ENCODE assay signal across 10 cellular contexts in genomic region chr2:98514879-98515570, GRCh38.
DNase-seq lines count a peak whose midpoint lies in the region; ATAC-seq and TF ChIP-seq lines count a peak whose summit lies in the region.
"Had no signal": no experiment of that assay in that cellular context is flagged by ENCODE, and none has a peak within 500 bp of the region (broad histone marks: within the 10 kb centered on the region; RNA-seq: fewer than 3 reads in every experiment).

No MANE protein-coding gene starts in this region.

- H3F3A ChIP-seq in GM23248 (ENCODE audit: insufficient read depth) = no peaks in the 10 kb centered on the region

- 0 out of 2 replicates have a peak overlapping the region, but pooled peaks have one; percentile 15 for H2AFZ ChIP-seq in GM23248

- no peak for ATAC-seq in HG02973 (IDR thresholded peaks at IDR 0.05; ENCODE audit: unreplicated experiment)

- H3K27ac Mint-ChIP-seq in activated CD4-positive, alpha-beta memory T cell treated with anti-CD3 and anti-CD28 coated beads, Interleukin-2, amount 10 ng/mL, durations not matched to agents 7 days and 5 days = peak overlapping the region; percentile 12
- H3K27ac Mint-ChIP-seq: mesothelial cell of epicardium had no signal

- no peaks in the 10 kb centered on the region; the same call in 1 of the 2 replicates for H3K79me2 ChIP-seq in GM23248 (ENCODE audit: insufficient read depth)

- H3K4me2 ChIP-seq in GM23248 (ENCODE audit: unreplicated experiment) = peak overlapping the region; percentile 43

- CTCF ChIA-PET in activated CD4-positive, alpha-beta memory T cell treated with anti-CD3 and anti-CD28 coated beads, Interleukin-2, amount 10 ng/mL, durations not matched to agents 7 days and 5 days (lab: Charles Lee) = interaction anchor here (1.1 to 2.7 kb wide), 5 partner anchors 11 to 102 kb away, joined by 3 to 10 read pairs (median 6); no protein-coding TSS in a partner anchor
- CTCF ChIA-PET in RWPE1 (lab: Yijun Ruan, JAX) = no interaction called here

- H3K4me1 ChIP-seq in GM23248 (ENCODE audit: insufficient read depth) = peaks cover 18% of the 10 kb centered on the region

- DNase-seq in AG10803 (ENCODE audit: low read depth) (peak; percentile 40), GM23248 (peak; percentile 74), kidney tubule cell (ENCODE audit: low spot score) (peak; percentile 17), RWPE1 (ENCODE audit: low spot score) (no peak), DMS114 treated with DMSO at 0.1 percent for 48 hours (lab: John Stamatoyannopoulos, UW; ENCODE audit: unreplicated experiment) (no peak)
- DNase-seq in activated CD4-positive, alpha-beta memory T cell treated with anti-CD3 and anti-CD28 coated beads, Interleukin-2, amount 10 ng/mL, durations not matched to agents 7 days and 5 days = no peak
- no peak for DNase-seq in effector CD4-positive, alpha-beta T cell

- H3K9ac ChIP-seq in GM23248 = peak overlapping the region; percentile 44

- in situ Hi-C loops in GM23248 (cut with MboI) = no loop called here

- H3K36me3 ChIP-seq in GM23248 (ENCODE audit: low read depth) = no peaks in the 10 kb centered on the region
- H3K36me3 ChIP-seq: cardiac muscle cell had no signal

- peaks cover 63% of the 10 kb centered on the region for H3K4me1 Mint-ChIP-seq in activated CD4-positive, alpha-beta memory T cell treated with anti-CD3 and anti-CD28 coated beads, Interleukin-2, amount 10 ng/mL, durations not matched to agents 7 days and 5 days

- H3K27me3 ChIP-seq in GM23248 (replicated peaks; ENCODE audit: insufficient read depth) = no peaks in the 10 kb centered on the region

- no peaks in the 10 kb centered on the region for H3K9me3 ChIP-seq in GM23248 (ENCODE audit: low read depth)

- H3K4me3 ChIP-seq in AG10803 (ENCODE audit: low read length) (no peak overlapping the region), GM23248 (peak overlapping the region; percentile 26; the same call in 1 of the 2 replicates)
- H3K4me3 ChIP-seq: cardiac muscle cell had no signal

- no peaks in the 10 kb centered on the region for H4K20me1 ChIP-seq in GM23248 (ENCODE audit: insufficient read depth)

- no peaks in the 10 kb centered on the region for H3K9me3 Mint-ChIP-seq in activated CD4-positive, alpha-beta memory T cell treated with anti-CD3 and anti-CD28 coated beads, Interleukin-2, amount 10 ng/mL, durations not matched to agents 7 days and 5 days
- H3K9me3 Mint-ChIP-seq: mesothelial cell of epicardium had no signal

- TF ChIP-seq CTCF in AG10803 (conservative IDR thresholded peaks at IDR 0.05; ENCODE audit: low read length) = no peak
- TF ChIP-seq CTCF in RWPE1 (conservative IDR thresholded peaks at IDR 0.05; ENCODE audit: low read depth) = no peak

- H3K9me2 ChIP-seq in GM23248 (ENCODE audit: insufficient read depth) = no peaks in the 10 kb centered on the region

- no peak overlapping the region for H3K4me3 Mint-ChIP-seq in activated CD4-positive, alpha-beta memory T cell treated with anti-CD3 and anti-CD28 coated beads, Interleukin-2, amount 10 ng/mL, durations not matched to agents 7 days and 5 days
- H3K4me3 Mint-ChIP-seq: mesothelial cell of epicardium had no signal

- 47 to 63% methylated on average over 6 to 8 of the region's 8 CpGs for WGBS in GM23248 (ENCODE audit: low coverage in 1 of 2, low lambda C conversion rate in 2 of 2, missing lambda C conversion rate in 2 of 2), 2 experiments

- H3K27me3 Mint-ChIP-seq in activated CD4-positive, alpha-beta memory T cell treated with anti-CD3 and anti-CD28 coated beads, Interleukin-2, amount 10 ng/mL, durations not matched to agents 7 days and 5 days = no peaks in the 10 kb centered on the region

- H3K36me3 Mint-ChIP-seq in activated CD4-positive, alpha-beta memory T cell treated with anti-CD3 and anti-CD28 coated beads, Interleukin-2, amount 10 ng/mL, durations not matched to agents 7 days and 5 days (ENCODE audit: low read depth) = peaks cover 14% of the 10 kb centered on the region
- H3K36me3 Mint-ChIP-seq: mesothelial cell of epicardium had no signal

- POLR2A ChIA-PET in activated CD4-positive, alpha-beta memory T cell treated with anti-CD3 and anti-CD28 coated beads, Interleukin-2, amount 10 ng/mL, durations not matched to agents 7 days and 5 days (lab: Charles Lee) = interaction anchor here (0.6 to 1.7 kb wide), 7 partner anchors 9 to 65 kb away, joined by 3 to 6 read pairs (median 4); no protein-coding TSS in a partner anchor
- POLR2A ChIA-PET in RWPE1 (lab: Yijun Ruan, JAX; ENCODE audit: low non-redundant PET) = no interaction called here

- H3K27ac ChIP-seq in GM23248 (peak overlapping the region; percentile 36; the same call in 1 of the 2 replicates), RWPE1 (no peak overlapping the region)
- H3K27ac ChIP-seq: cardiac muscle cell had no signal

Comparison
In these comparisons a context has a peak if more than half of its experiments do, and no peak if none do; other contexts are left out.
1. DNase-seq: peak in AG10803 (single experiment), GM23248 (single experiment) and kidney tubule cell (single experiment); none in activated CD4-positive, alpha-beta memory T cell treated with anti-CD3 and anti-CD28 coated beads, Interleukin-2, amount 10 ng/mL, durations not matched to agents 7 days and 5 days (single experiment), RWPE1 (single experiment), DMS114 treated with DMSO at 0.1 percent for 48 hours (single experiment) and effector CD4-positive, alpha-beta T cell (single experiment).